ENCODE assay signal across 7 cellular contexts in the genomic region with DNA sequence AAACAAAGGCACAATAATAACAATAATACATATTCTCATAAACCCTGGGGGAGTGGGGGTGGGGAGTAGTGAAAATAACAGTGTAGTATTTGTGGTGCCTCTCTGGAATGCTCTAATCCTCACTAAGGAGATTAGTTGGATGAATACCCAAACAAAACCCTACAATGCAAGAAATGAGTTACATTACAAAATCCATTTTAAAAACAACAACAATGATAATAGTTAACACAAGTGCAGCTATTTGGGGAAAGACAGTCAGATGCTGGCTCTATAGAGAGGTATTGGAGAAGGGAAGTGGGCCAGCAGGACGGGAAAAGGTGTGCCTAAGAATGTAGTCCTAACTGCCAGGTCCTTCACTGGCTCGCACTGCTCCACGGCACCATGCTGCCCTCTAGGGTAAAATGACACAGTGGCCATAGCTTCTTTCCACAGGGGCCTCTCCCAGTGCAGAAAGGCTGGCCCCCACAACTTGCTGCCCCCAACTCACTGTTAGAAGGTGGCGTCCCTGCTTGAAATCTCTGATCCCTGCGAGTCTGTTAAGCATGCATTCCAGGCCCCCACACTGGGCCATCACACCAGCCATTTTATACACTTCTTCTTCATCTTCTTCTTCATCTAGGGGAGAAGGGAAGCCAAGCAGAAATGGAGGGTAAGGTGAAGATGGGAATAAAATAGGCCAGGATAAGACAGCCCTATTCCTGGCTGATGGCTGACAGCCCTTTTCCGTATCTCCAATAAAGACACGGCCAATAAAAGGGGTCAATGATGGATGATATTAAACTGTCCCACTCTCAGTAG.
A peak's percentile ranks its signal among the peaks of the same experiment; 100 is the strongest.
DNase-seq lines count a peak whose midpoint lies in the region; ATAC-seq and TF ChIP-seq lines count a peak whose summit lies in the region.

No MANE protein-coding gene starts in this region.

- H3K36me3 ChIP-seq in Peyer's patch: peaks cover 0 to 100% (median 0%) of the 10 kb centered on the region in 3 donors

- no peaks in the 10 kb centered on the region for H3K27me3 ChIP-seq in Peyer's patch

- peak; percentile 16; the same call in 1 of the 2 replicates for TF ChIP-seq CTCF in GM12875 (IDR thresholded peaks at IDR 0.05; ENCODE audit: borderline replicate concordance, insufficient read depth, low read depth, low read length)
- TF ChIP-seq CTCF in Peyer's patch (IDR thresholded peaks at IDR 0.05): peak in 4 of 6 experiments; percentile 34 to 55 (median 54)
- TF ChIP-seq CTCF in fibroblast of villous mesenchyme (IDR thresholded peaks at IDR 0.05; ENCODE audit: insufficient read depth, low read depth, low read length): peak; percentile 15

- H3K9me3 ChIP-seq in Peyer's patch: no peaks in the 10 kb centered on the region

- no peak overlapping the region for H3K27ac ChIP-seq in Peyer's patch

- H3K4me3 ChIP-seq in GM12875 (ENCODE audit: low read depth, low read length): no peak overlapping the region
- H3K4me3 ChIP-seq in Peyer's patch: no peak overlapping the region
- no peak overlapping the region for H3K4me3 ChIP-seq in fibroblast of villous mesenchyme (ENCODE audit: low read depth, low read length)

- intact Hi-C loops in posterior cingulate gyrus (cut with DNase I): loop anchor here (5.0 kb wide), 1 partner anchor 189 kb away; no protein-coding TSS in a partner anchor

- peaks cover 0 to 16% (median 0%) of the 10 kb centered on the region in 4 donors for H3K4me1 ChIP-seq in Peyer's patch

- TF ChIP-seq POLR2A in Peyer's patch (IDR thresholded peaks at IDR 0.05): no peak

- no peak for ATAC-seq in GM21381 (IDR thresholded peaks at IDR 0.05; ENCODE audit: unreplicated experiment)
- ATAC-seq in GM18858 (IDR thresholded peaks at IDR 0.05; ENCODE audit: unreplicated experiment): no peak

- DNase-seq in Peyer's patch: peak in 1 of 3 donors; percentile 64
- no peak for DNase-seq in fibroblast of villous mesenchyme (ENCODE audit: low read depth)
- DNase-seq in posterior cingulate gyrus: peak in 8 of 10 donors; percentile 49 to 91 (median 60)
- DNase-seq in stimulated activated CD4-positive, alpha-beta T cell treated with anti-CD3 and anti-CD28 coated beads, Interleukin-12 subunit alpha, Interleukin-12 subunit beta, amount 100 ng/mL, for 4 hours: no peak

Comparison
In these comparisons a context has a peak if more than half of its experiments do, and no peak if none do; other contexts are left out.
1. DNase-seq: peak in posterior cingulate gyrus (8 of 10); none in fibroblast of villous mesenchyme (single experiment) and stimulated activated CD4-positive, alpha-beta T cell treated with anti-CD3 and anti-CD28 coated beads, Interleukin-12 subunit alpha, Interleukin-12 subunit beta, amount 100 ng/mL, for 4 hours (single experiment).
2. Peak in every context shown above with its lines, with median percentiles within 50 percentile points of each other: CTCF ChIP-seq.